In the genomic region with DNA sequence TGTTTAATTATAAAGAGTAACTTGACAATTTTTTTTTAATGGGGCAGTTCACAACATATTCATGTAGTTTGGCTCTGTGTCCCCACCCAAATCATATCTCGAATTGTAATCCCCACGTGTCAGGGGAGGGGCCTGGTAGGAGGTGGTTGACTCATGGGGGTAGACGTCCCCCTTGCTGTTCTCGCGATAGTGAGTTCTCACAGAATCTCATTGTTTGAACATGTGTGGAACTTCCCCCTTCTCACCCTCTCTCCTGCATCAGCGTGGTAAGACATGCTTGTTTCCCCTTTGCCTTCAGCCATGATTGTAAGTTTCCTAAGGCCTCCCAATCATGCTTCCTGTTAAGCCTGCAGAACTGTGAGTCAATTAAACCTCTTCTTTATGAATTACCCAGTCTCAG, we compare ENCODE assay signal across 13 cellular contexts. TPM values are rescaled to one million over a fixed set of nuclear protein-coding genes. Genes with fewer than 3 reads are reported as not detected.
DNase-seq lines count a peak whose midpoint lies in the region; ATAC-seq and TF ChIP-seq lines count a peak whose summit lies in the region.
"Had no signal": no experiment of that assay in that cellular context is flagged by ENCODE, and none has a peak within 500 bp of the region (broad histone marks: within the 10 kb centered on the region; RNA-seq: fewer than 3 reads in every experiment).

No MANE protein-coding gene starts in this region.

- H3K4me1 ChIP-seq in effector memory CD4-positive, alpha-beta T cell (ENCODE audit: control insufficient read depth, insufficient read depth, low read length, poor library complexity, severe bottlenecking) = peaks cover 4% of the 10 kb centered on the region

- H3K27me3 ChIP-seq in effector memory CD4-positive, alpha-beta T cell (replicated peaks; ENCODE audit: control insufficient read depth, insufficient read depth, low read length, poor library complexity, severe bottlenecking) = no peaks in the 10 kb centered on the region
- H3K27me3 ChIP-seq: left lung, sigmoid colon, suprapubic skin had no signal

- H3K9me3 ChIP-seq in effector memory CD4-positive, alpha-beta T cell (ENCODE audit: control insufficient read depth, low read length) = no peaks in the 10 kb centered on the region
- H3K9me3 ChIP-seq: left lung, sigmoid colon, suprapubic skin had no signal

- intact Hi-C loops in dendritic cell treated with granulocyte-macrophage colony-stimulating factor and Interleukin-4, amounts not matched to agents 40 ng/mL and 50 ng/mL, for 4 days (cut with micrococcal nuclease) = loop anchor here (5.0 kb wide), 1 partner anchor 42 kb away; the partner anchor contains the start of gene FBXW11

- no peak for TF ChIP-seq POLR2A in GM18505 (IDR thresholded peaks at IDR 0.05; ENCODE audit: borderline replicate concordance, extremely low read depth, insufficient read depth, insufficient read length)

- peaks cover 79% of the 10 kb centered on the region for H3K4me1 Mint-ChIP-seq in HFFc6 (ENCODE audit: low read depth)
- H3K4me1 Mint-ChIP-seq in dendritic cell treated with granulocyte-macrophage colony-stimulating factor and Interleukin-4, amounts not matched to agents 40 ng/mL and 50 ng/mL, for 4 days (ENCODE audit: low read depth) = peaks cover 41% of the 10 kb centered on the region

- ATAC-seq in GM18505 (IDR thresholded peaks at IDR 0.05; ENCODE audit: unreplicated experiment) = no peak
- ATAC-seq: left lung, T-cell had no signal

- no peak for DNase-seq in HFFc6
- peak; percentile 41 for DNase-seq in SIG-M5 treated with dmso at 0.1 percent for 504 hours (lab: John Stamatoyannopoulos, UW; ENCODE audit: unreplicated experiment)
- DNase-seq in stimulated activated CD4-positive, alpha-beta T cell treated with anti-CD3 and anti-CD28 coated beads, Interleukin-4, amount 100 ng/mL, for 1 hour = peak; percentile 19
- DNase-seq in occipital lobe (lab: John Stamatoyannopoulos, UW) = no peak
- DNase-seq in effector memory CD4-positive, alpha-beta T cell = no peak
- DNase-seq: IMR-90, left lung, NCI-H524 treated with DMSO at 0.1 percent for 48 hours, sigmoid colon had no signal

- no peaks in the 10 kb centered on the region for H3K36me3 ChIP-seq in effector memory CD4-positive, alpha-beta T cell (ENCODE audit: control insufficient read depth, insufficient read depth, low read length)
- H3K36me3 ChIP-seq: left lung, sigmoid colon, suprapubic skin had no signal

- H3K27me3 Mint-ChIP-seq in HFFc6 (ENCODE audit: insufficient read depth) = no peaks in the 10 kb centered on the region; the same call in 1 of the 2 replicates
- no peaks in the 10 kb centered on the region for H3K27me3 Mint-ChIP-seq in dendritic cell treated with granulocyte-macrophage colony-stimulating factor and Interleukin-4, amounts not matched to agents 40 ng/mL and 50 ng/mL, for 4 days
- H3K27me3 Mint-ChIP-seq: T-cell had no signal

- no peak overlapping the region for H3K4me3 Mint-ChIP-seq in HFFc6
- no peak overlapping the region for H3K4me3 Mint-ChIP-seq in dendritic cell treated with granulocyte-macrophage colony-stimulating factor and Interleukin-4, amounts not matched to agents 40 ng/mL and 50 ng/mL, for 4 days
- H3K4me3 Mint-ChIP-seq: T-cell had no signal

- no peaks in the 10 kb centered on the region; the same call in 1 of the 2 replicates for H3K9me3 Mint-ChIP-seq in HFFc6
- H3K9me3 Mint-ChIP-seq in dendritic cell treated with granulocyte-macrophage colony-stimulating factor and Interleukin-4, amounts not matched to agents 40 ng/mL and 50 ng/mL, for 4 days = no peaks in the 10 kb centered on the region

- no peak for TF ChIP-seq CTCF in HFFc6 (IDR thresholded peaks at IDR 0.05)

- H3K27ac ChIP-seq in effector memory CD4-positive, alpha-beta T cell (ENCODE audit: insufficient read depth, low read length, poor library complexity, severe bottlenecking) = no peak overlapping the region
- H3K27ac ChIP-seq: suprapubic skin had no signal

- no peak overlapping the region for H3K4me3 ChIP-seq in effector memory CD4-positive, alpha-beta T cell (ENCODE audit: insufficient read depth, low read depth, low read length, poor library complexity, severe bottlenecking)
- H3K4me3 ChIP-seq: left lung, sigmoid colon, suprapubic skin had no signal

- peaks cover 17% of the 10 kb centered on the region for H3K36me3 Mint-ChIP-seq in HFFc6 (ENCODE audit: low read depth)
- peaks cover 13% of the 10 kb centered on the region for H3K36me3 Mint-ChIP-seq in dendritic cell treated with granulocyte-macrophage colony-stimulating factor and Interleukin-4, amounts not matched to agents 40 ng/mL and 50 ng/mL, for 4 days (ENCODE audit: low read depth)

- 0 out of 2 replicates have a peak overlapping the region, but pooled peaks have one; percentile 30 for H3K27ac Mint-ChIP-seq in HFFc6
- peak overlapping the region; percentile 43 for H3K27ac Mint-ChIP-seq in dendritic cell treated with granulocyte-macrophage colony-stimulating factor and Interleukin-4, amounts not matched to agents 40 ng/mL and 50 ng/mL, for 4 days

RNA-seq across cellular contexts. Expression of gene FBXW11, which starts 40.7 kb away (rescaled TPM):
- 10 to 100 TPM; 54.5 to 60.5 (median 58.5) TPM for total RNA-seq in HFFc6 (2021; fragmentation: NEBNext Ultra II Directional; extraction: Animal tissue kit (Norgen Biotek cat#: 25700))
- total RNA-seq in occipital lobe = 162 TPM

Comparison
In these comparisons a context has a peak if more than half of its experiments do, and no peak if none do; other contexts are left out.
1. DNase-seq: peak in SIG-M5 treated with dmso at 0.1 percent for 504 hours (single experiment) and stimulated activated CD4-positive, alpha-beta T cell treated with anti-CD3 and anti-CD28 coated beads, Interleukin-4, amount 100 ng/mL, for 1 hour (single experiment); none in HFFc6 (single experiment), occipital lobe (single experiment) and effector memory CD4-positive, alpha-beta T cell (0 of 3).